30 cellular contexts compared by ENCODE assay signal in genomic region chr12:81377771-81378170, GRCh38.
"Had no signal": no experiment of that assay in that cellular context is flagged by ENCODE, and none has a peak within 500 bp of the region (broad histone marks: within the 10 kb centered on the region; RNA-seq: fewer than 3 reads in every experiment).

No MANE protein-coding gene starts in this region.

- ATAC-seq: left colon; lower lobe of right lung; naive thymus-derived CD8-positive, alpha-beta T cell; right cardiac atrium; sciatic nerve; stimulated activated naive B cell treated with anti-CD40 and anti-IgM and Interleukin-4, amounts not matched to agents 10 μg/mL and 1 μg/mL and 100 μg/mL, for 72 hours; stimulated activated naive CD8-positive, alpha-beta T cell treated with anti-CD3 and anti-CD28 coated beads, Interleukin-15, Interleukin-2, amounts not matched to agents 100 U/mL and 50 U/mL, for 24 hours had no signal

- H3K9me3 Mint-ChIP-seq: nephron, neural crest cell had no signal

- H3K27me3 Mint-ChIP-seq: naive thymus-derived CD8-positive, alpha-beta T cell; stimulated activated naive B cell treated with anti-CD40 and anti-IgM and Interleukin-4, amounts not matched to agents 10 μg/mL and 1 μg/mL and 100 μg/mL, for 72 hours had no signal

- H3K27ac Mint-ChIP-seq: immature natural killer cell; naive thymus-derived CD8-positive, alpha-beta T cell; nephron; stimulated activated naive B cell treated with anti-CD40 and anti-IgM and Interleukin-4, amounts not matched to agents 10 μg/mL and 1 μg/mL and 100 μg/mL, for 72 hours had no signal

- H3K36me3 Mint-ChIP-seq: immature natural killer cell; naive thymus-derived CD8-positive, alpha-beta T cell; stimulated activated naive B cell treated with anti-CD40 and anti-IgM and Interleukin-4, amounts not matched to agents 10 μg/mL and 1 μg/mL and 100 μg/mL, for 72 hours had no signal

- DNase-seq: hypothalamus; immature natural killer cell; kidney; left colon; left lung; lower lobe of right lung; mammary epithelial cell; mesenchymal stem cell; naive thymus-derived CD8-positive, alpha-beta T cell; nucleus accumbens; retina; right cardiac atrium; stimulated activated CD4-positive, alpha-beta T cell treated with anti-CD3 and anti-CD28 coated beads, Interleukin-12 subunit alpha, Interleukin-12 subunit beta, amount 100 ng/mL, for 4 hours; stimulated activated CD4-positive, alpha-beta T cell treated with anti-CD3 and anti-CD28 coated beads, Interleukin-15, amount 100 ng/mL, for 24 hours; stimulated activated CD4-positive, alpha-beta T cell treated with anti-CD3 and anti-CD28 coated beads, Interleukin-2, amount 100 ng/mL, for 24 hours; stimulated activated CD4-positive, alpha-beta T cell treated with anti-CD3 and anti-CD28 coated beads, Interleukin-4, amount 100 ng/mL, for 1 hour; stimulated activated naive B cell treated with anti-CD40 and anti-IgM and Interleukin-4, amounts not matched to agents 10 μg/mL and 1 μg/mL and 100 μg/mL, for 72 hours; stimulated activated naive CD8-positive, alpha-beta T cell treated with anti-CD3 and anti-CD28 coated beads, Interleukin-15, Interleukin-2, amounts not matched to agents 100 U/mL and 50 U/mL, for 24 hours; stomach; testis; thyroid gland; transverse colon; upper lobe of left lung had no signal

- H3K4me3 Mint-ChIP-seq: immature natural killer cell; naive thymus-derived CD8-positive, alpha-beta T cell; nephron; neural crest cell; stimulated activated naive B cell treated with anti-CD40 and anti-IgM and Interleukin-4, amounts not matched to agents 10 μg/mL and 1 μg/mL and 100 μg/mL, for 72 hours had no signal

- H3K4me1 Mint-ChIP-seq: immature natural killer cell; naive thymus-derived CD8-positive, alpha-beta T cell; nephron; neural crest cell; stimulated activated naive B cell treated with anti-CD40 and anti-IgM and Interleukin-4, amounts not matched to agents 10 μg/mL and 1 μg/mL and 100 μg/mL, for 72 hours had no signal

- H3K27ac ChIP-seq: left lung, lower lobe of right lung, parathyroid adenoma, prostate gland, skin epidermis, stomach, testis, thyroid gland, transverse colon, upper lobe of left lung, vagina had no signal
